In genomic region chr6:116381000-116381399, GRCh38 we compare ENCODE assay signal across 14 cellular contexts.
"Had no signal": no experiment of that assay in that cellular context is flagged by ENCODE, and none has a peak within 500 bp of the region (broad histone marks: within the 10 kb centered on the region; RNA-seq: fewer than 3 reads in every experiment).

No MANE protein-coding gene starts in this region.

- H3K27me3 ChIP-seq: dorsolateral prefrontal cortex, uterus had no signal

- H3K4me3 ChIP-seq: dorsolateral prefrontal cortex, uterus had no signal

- ATAC-seq: activated T-helper 17 cell treated with anti-CD3 and anti-CD28 coated beads, Interleukin-2, amount 50 U/mL, for 72 hours; stimulated activated naive CD8-positive, alpha-beta T cell treated with anti-CD3 and anti-CD28 coated beads, Interleukin-15, amount 100 ng/mL, for 72 hours had no signal

- DNase-seq: activated CD4-positive, alpha-beta T cell treated with anti-CD3 and anti-CD28 coated beads, Interleukin-2, amount 10 ng/mL, durations not matched to agents 7 days and 5 days; activated CD4-positive, CD25-positive, alpha-beta regulatory T cell; activated naive CD4-positive, alpha-beta T cell treated with anti-CD3 and anti-CD28 coated beads for 36 hours; activated T-cell treated with anti-CD3 and anti-CD28 coated beads for 4 hours; cerebellar nuclear complex; dorsolateral prefrontal cortex; kidney; midbrain; naive B cell; stimulated activated CD4-positive, alpha-beta T cell treated with anti-CD3 and anti-CD28 coated beads, Interleukin-15, amount 100 ng/mL, for 24 hours; stimulated activated CD4-positive, alpha-beta T cell treated with anti-CD3 and anti-CD28 coated beads, Interleukin-4, amount 100 ng/mL, for 24 hours; stimulated activated naive CD8-positive, alpha-beta T cell treated with anti-CD3 and anti-CD28 coated beads, Interleukin-15, amount 100 ng/mL, for 72 hours; uterus had no signal

- H3K9me3 ChIP-seq: uterus had no signal

- H3K36me3 ChIP-seq: uterus had no signal

- H3K27ac ChIP-seq: dorsolateral prefrontal cortex, uterus had no signal
